In genomic region chr13:21478881-21479808, GRCh38 we compare ENCODE assay signal across 8 cellular contexts. TPM values are rescaled to one million over a fixed set of nuclear protein-coding genes. Genes with fewer than 3 reads are reported as not detected.
DNase-seq lines count a peak whose midpoint lies in the region; ATAC-seq and TF ChIP-seq lines count a peak whose summit lies in the region.

No MANE protein-coding gene starts in this region.

- H3K4me3 Mint-ChIP-seq in MCF 10A (ENCODE audit: unreplicated experiment) (peak overlapping the region; percentile 28), immature natural killer cell (peak overlapping the region; percentile 25 to 79 (median 58))

- peak; percentile 57 for TF ChIP-seq CTCF in MCF 10A (IDR thresholded peaks at IDR 0.05; ENCODE audit: unreplicated experiment)

- DNase-seq in stimulated activated CD4-positive, alpha-beta T cell treated with anti-CD3 and anti-CD28 coated beads, Interleukin-15, amount 100 ng/mL, for 24 hours = peak; percentile 45
- no peak for DNase-seq in stimulated activated CD4-positive, alpha-beta T cell treated with anti-CD3 and anti-CD28 coated beads, Interleukin-1b, Interleukin-23, amount 100 ng/mL, for 48 hours
- DNase-seq in MV-4-11 (lab: John Stamatoyannopoulos, UW) = peak; percentile 72
- DNase-seq in SK-N-DZ (ENCODE audit: low spot score) = peak; percentile 75
- DNase-seq in MCF 10A (ENCODE audit: unreplicated experiment) = peak; percentile 76
- DNase-seq in immature natural killer cell = peak; percentile 58 to 69 (median 63)
- DNase-seq in smooth muscle cell of the brain vasculature (ENCODE audit: low read depth, low spot score) = peak; percentile 74

- H3K4me1 Mint-ChIP-seq in MCF 10A (ENCODE audit: insufficient read depth, unreplicated experiment) = peaks cover 16% of the 10 kb centered on the region
- H3K4me1 Mint-ChIP-seq in immature natural killer cell = peaks cover 13 to 24% of the 10 kb centered on the region in 2 donors

- H3K36me3 Mint-ChIP-seq in MCF 10A (ENCODE audit: insufficient read depth, unreplicated experiment) = no peaks in the 10 kb centered on the region
- no peaks in the 10 kb centered on the region for H3K36me3 Mint-ChIP-seq in immature natural killer cell

- H3K27ac Mint-ChIP-seq in MCF 10A (ENCODE audit: low read depth, unreplicated experiment) (peak overlapping the region; percentile 84), immature natural killer cell (no peak overlapping the region)

- intact Hi-C loops in MCF 10A (cut with micrococcal nuclease) = loop anchor here (1.0 to 5.0 kb wide), 6 partner anchors 142 to 1287 kb away; partner anchors contain the start of gene GJB2

- BruUV-seq in MCF 10A (replicated peaks; lab: Mats Ljungman, UMichigan) = no TSS peak

- H3K9me3 Mint-ChIP-seq in MCF 10A (ENCODE audit: unreplicated experiment) (no peaks in the 10 kb centered on the region), immature natural killer cell (no peaks in the 10 kb centered on the region)

- CTCF ChIA-PET in MCF 10A (lab: Yijun Ruan, JAX) = interaction anchor here (0.6 to 4.7 kb wide), 25 partner anchors 11 to 1317 kb away, joined by 3 to 37 read pairs (median 5); partner anchors contain the start of genes MRPL57, SKA3 and ZDHHC20

- H3K27me3 Mint-ChIP-seq in MCF 10A (ENCODE audit: insufficient read depth, unreplicated experiment) (no peaks in the 10 kb centered on the region), immature natural killer cell (ENCODE audit: low read depth in 3 of 3) (peaks cover under 1 to 8% (median 2%) of the 10 kb centered on the region in 3 donors)

- ATAC-seq in GM21717 (IDR thresholded peaks at IDR 0.05; ENCODE audit: unreplicated experiment) = no peak

- POLR2A ChIA-PET in MCF 10A (lab: Yijun Ruan, JAX) = interaction anchor here (1.2 to 2.0 kb wide), 3 partner anchors 17 to 302 kb away, joined by 3 to 7 read pairs (median 4); no protein-coding TSS in a partner anchor

RNA-seq across cellular contexts. Expression of gene ZDHHC20, which starts 20.0 kb away (rescaled TPM):
- 28.5 and 29.2 TPM in 2 replicates for polyA plus RNA-seq in SK-N-DZ (2014; cell fraction: cytosol; rRNA removed)
- 21.2 and 21.4 TPM in 2 replicates for polyA plus RNA-seq in SK-N-DZ (2014; cell fraction: nucleus; rRNA removed)
- total RNA-seq in MCF 10A (2022) = 33.5 and 42.2 TPM in 2 replicates
- 10 to 100 TPM; 23.8 to 67.7 (median 61.3) TPM for polyA plus RNA-seq in immature natural killer cell
